ENCODE assay signal across 1 cellular context in the genomic region with DNA sequence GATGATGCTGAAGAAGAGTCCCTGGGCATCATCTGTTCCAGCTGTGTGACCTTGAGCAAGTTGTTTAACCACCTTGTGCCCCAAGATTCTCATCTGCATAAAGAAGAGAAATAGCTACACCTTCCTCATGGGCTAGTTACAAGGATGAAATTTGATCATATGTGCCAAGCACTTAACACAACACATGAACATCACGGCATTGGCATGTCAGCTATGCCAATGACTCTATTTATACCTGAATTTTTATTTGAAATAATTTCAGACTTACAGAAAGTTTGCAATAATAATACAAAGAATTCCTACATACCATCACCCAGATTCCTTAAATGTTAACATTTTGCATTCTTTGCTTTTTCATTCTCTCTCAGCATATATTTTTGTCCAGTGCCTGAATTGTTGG.
TF ChIP-seq lines count a peak whose summit lies in the region.

No MANE protein-coding gene starts in this region.

TF ChIP-seq in IMR-90, 13 proteins besides CTCF, POLR2A, EP300 and RAD21:
- TF ChIP-seq CEBPB (IDR thresholded peaks at IDR 0.05; ENCODE audit: low read depth, low read length) = no peak
- TF ChIP-seq SMC3 (IDR thresholded peaks at IDR 0.05; ENCODE audit: low read depth, low read length) = no peak
- no peak for TF ChIP-seq CHD1 (IDR thresholded peaks at IDR 0.05; ENCODE audit: low read depth, low read length)
- TF ChIP-seq RCOR1 (IDR thresholded peaks at IDR 0.05; ENCODE audit: insufficient replicate concordance, low read length) = no peak
- TF ChIP-seq, protein P1, sequence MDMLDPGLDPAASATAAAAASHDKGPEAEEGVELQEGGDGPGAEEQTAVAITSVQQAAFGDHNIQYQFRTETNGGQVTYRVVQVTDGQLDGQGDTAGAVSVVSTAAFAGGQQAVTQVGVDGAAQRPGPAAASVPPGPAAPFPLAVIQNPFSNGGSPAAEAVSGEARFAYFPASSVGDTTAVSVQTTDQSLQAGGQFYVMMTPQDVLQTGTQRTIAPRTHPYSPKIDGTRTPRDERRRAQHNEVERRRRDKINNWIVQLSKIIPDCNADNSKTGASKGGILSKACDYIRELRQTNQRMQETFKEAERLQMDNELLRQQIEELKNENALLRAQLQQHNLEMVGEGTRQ (IDR thresholded peaks at IDR 0.05; ENCODE audit: low read depth, low read length) = no peak
- TF ChIP-seq, protein P2, sequence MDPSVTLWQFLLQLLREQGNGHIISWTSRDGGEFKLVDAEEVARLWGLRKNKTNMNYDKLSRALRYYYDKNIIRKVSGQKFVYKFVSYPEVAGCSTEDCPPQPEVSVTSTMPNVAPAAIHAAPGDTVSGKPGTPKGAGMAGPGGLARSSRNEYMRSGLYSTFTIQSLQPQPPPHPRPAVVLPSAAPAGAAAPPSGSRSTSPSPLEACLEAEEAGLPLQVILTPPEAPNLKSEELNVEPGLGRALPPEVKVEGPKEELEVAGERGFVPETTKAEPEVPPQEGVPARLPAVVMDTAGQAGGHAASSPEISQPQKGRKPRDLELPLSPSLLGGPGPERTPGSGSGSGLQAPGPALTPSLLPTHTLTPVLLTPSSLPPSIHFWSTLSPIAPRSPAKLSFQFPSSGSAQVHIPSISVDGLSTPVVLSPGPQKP (IDR thresholded peaks at IDR 0.05; ENCODE audit: borderline replicate concordance, low read depth, low read length) = no peak
- TF ChIP-seq FOS (IDR thresholded peaks at IDR 0.05; ENCODE audit: low read depth, low read length) = no peak
- no peak for TF ChIP-seq MXI1 (IDR thresholded peaks at IDR 0.05; ENCODE audit: borderline replicate concordance, low read depth, low read length)
